23 cellular contexts compared by ENCODE assay signal in genomic region chr16:79066621-79067020, GRCh38.
DNase-seq lines count a peak whose midpoint lies in the region; ATAC-seq and TF ChIP-seq lines count a peak whose summit lies in the region.
"Had no signal": no experiment of that assay in that cellular context is flagged by ENCODE, and none has a peak within 500 bp of the region (broad histone marks: within the 10 kb centered on the region; RNA-seq: fewer than 3 reads in every experiment).

No MANE protein-coding gene starts in this region.

- no peak overlapping the region for H3K4me3 ChIP-seq in stomach
- H3K4me3 ChIP-seq: BLaER1 treated with 17β-estradiol and CSF1 and Interleukin-3, amounts not matched to agents 10 nM and 100 nM; GM23248; right atrium auricular region; thyroid gland had no signal

- H3K27me3 ChIP-seq in stomach, result no peaks in the 10 kb centered on the region
- H3K27me3 ChIP-seq: BLaER1 treated with 17β-estradiol and CSF1 and Interleukin-3, amounts not matched to agents 10 nM and 100 nM; right atrium auricular region; thyroid gland had no signal

- intact Hi-C loops in stomach (cut with DNase I; ENCODE audit: low total_unique reads), result no loop called here
- intact Hi-C loops in sciatic nerve (cut with DNase I), result no loop called here

- H3K27ac ChIP-seq in stomach, result no peak overlapping the region
- H3K27ac ChIP-seq: BLaER1 treated with 17β-estradiol and CSF1 and Interleukin-3, amounts not matched to agents 10 nM and 100 nM; GM23248; parathyroid adenoma; right atrium auricular region; thyroid gland; VCaP had no signal

- TF ChIP-seq POLR2A in stomach (IDR thresholded peaks at IDR 0.05), result no peak

- H3K4me1 ChIP-seq in stomach, result peaks cover 0 to 51% (median 6%) of the 10 kb centered on the region in 4 donors
- H3K4me1 ChIP-seq: right atrium auricular region had no signal

- no peaks in the 10 kb centered on the region for H3K36me3 ChIP-seq in stomach
- H3K36me3 ChIP-seq: BLaER1 treated with 17β-estradiol and CSF1 and Interleukin-3, amounts not matched to agents 10 nM and 100 nM; right atrium auricular region; thyroid gland had no signal

- H3K9me3 ChIP-seq in stomach, result no peaks in the 10 kb centered on the region
- H3K9me3 ChIP-seq: BLaER1 treated with 17β-estradiol and CSF1 and Interleukin-3, amounts not matched to agents 10 nM and 100 nM; right atrium auricular region; thyroid gland had no signal

- WGBS in stomach, 5 donors, result 36 to 66% (median 45%) methylated on average over 7 of the region's 7 CpGs

- TF ChIP-seq EP300 in stomach (IDR thresholded peaks at IDR 0.05), result no peak

- DNase-seq in NCI-H82 (lab: John Stamatoyannopoulos, UW) (peak; percentile 12), NCI-H82 treated with DMSO at 0.1 percent for 48 hours (lab: John Stamatoyannopoulos, UW; ENCODE audit: unreplicated experiment) (no peak), NCI-H2107 treated with DMSO at 0.1 percent for 48 hours (lab: John Stamatoyannopoulos, UW; ENCODE audit: unreplicated experiment) (peak; percentile 61), astrocyte of the hippocampus (ENCODE audit: low read depth, low spot score) (peak; percentile 12), stomach (peak; percentile 50), sciatic nerve (ENCODE audit: low spot score) (no peak)
- DNase-seq: activated CD4-positive, alpha-beta T cell treated with anti-CD3 and anti-CD28 coated beads, Interleukin-2, amount 10 ng/mL, durations not matched to agents 24 days and 14 days; activated CD8-positive, alpha-beta memory T cell treated with anti-CD3 and anti-CD28 coated beads, Interleukin-2, amount 10 ng/mL, durations not matched to agents 7 days and 5 days; activated naive CD4-positive, alpha-beta T cell treated with anti-CD3 and anti-CD28 coated beads, Interleukin-2, amount 10 ng/mL, durations not matched to agents 7 days and 5 days; amniotic stem cell; Calu3; endodermal cell; GF-D8; GM23248; NCI-H2081; SHP77; thyroid gland had no signal

- no peak for TF ChIP-seq CTCF in stomach (IDR thresholded peaks at IDR 0.05)

- no peak for ATAC-seq in sciatic nerve
- ATAC-seq in HG02852 (IDR thresholded peaks at IDR 0.05; ENCODE audit: unreplicated experiment), result no peak
- no peak for ATAC-seq in HG03457 (IDR thresholded peaks at IDR 0.05; ENCODE audit: unreplicated experiment)
- ATAC-seq: activated CD8-positive, alpha-beta memory T cell treated with anti-CD3 and anti-CD28 coated beads, Interleukin-2, amount 10 ng/mL, durations not matched to agents 7 days and 5 days had no signal

Comparison
In these comparisons a context has a peak if more than half of its experiments do, and no peak if none do; other contexts are left out.
1. DNase-seq: peak in NCI-H82 (single experiment), NCI-H2107 treated with DMSO at 0.1 percent for 48 hours (single experiment), astrocyte of the hippocampus (single experiment) and stomach (single experiment); none in NCI-H82 treated with DMSO at 0.1 percent for 48 hours (single experiment) and sciatic nerve (single experiment).